ENCODE assay signal across 8 cellular contexts in the genomic region with DNA sequence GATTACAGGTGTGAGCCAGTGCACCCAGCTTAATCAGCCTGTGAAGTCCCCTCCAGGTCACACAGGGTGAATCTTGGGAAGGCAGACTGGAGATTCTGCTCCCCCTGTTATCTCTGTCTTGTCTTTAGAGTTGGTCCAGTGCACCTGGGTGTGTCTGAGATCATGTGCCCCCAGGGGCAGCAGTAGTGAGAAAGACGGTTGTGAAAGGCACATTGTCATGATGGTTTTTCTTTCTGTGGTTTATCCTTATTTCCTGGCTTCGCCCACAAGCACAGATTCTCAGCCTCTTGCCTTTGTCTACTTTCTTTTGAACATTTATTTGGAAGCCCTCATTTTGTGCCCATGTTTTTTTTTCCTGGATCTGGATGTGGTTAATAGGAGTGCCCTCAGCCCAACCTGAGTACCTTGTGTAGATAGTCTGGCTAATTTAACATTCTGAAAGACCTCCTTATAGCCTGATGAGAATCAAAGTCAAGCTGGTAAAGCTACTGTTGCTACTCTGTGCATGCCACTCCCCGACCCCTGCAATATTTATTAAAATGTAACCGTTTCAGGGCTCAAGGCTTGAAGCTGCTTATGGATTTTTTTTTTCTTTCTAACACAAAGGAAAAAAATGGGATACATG. TPM values are rescaled to one million over a fixed set of nuclear protein-coding genes. Genes with fewer than 3 reads are reported as not detected.
DNase-seq lines count a peak whose midpoint lies in the region; ATAC-seq and TF ChIP-seq lines count a peak whose summit lies in the region.

No MANE protein-coding gene starts in this region.

- peaks cover 23 to 38% (median 34%) of the 10 kb centered on the region in 4 donors for H3K4me1 Mint-ChIP-seq in CD4-positive, CD25-positive, alpha-beta regulatory T cell
- H3K4me1 Mint-ChIP-seq in activated CD8-positive, alpha-beta T cell treated with anti-CD3 and anti-CD28 coated beads for 36 hours (ENCODE audit: low read depth), result peaks cover 35% of the 10 kb centered on the region
- H3K4me1 Mint-ChIP-seq in stimulated activated naive B cell treated with anti-CD40 and anti-IgM and Interleukin-4, amounts not matched to agents 10 μg/mL and 1 μg/mL and 100 μg/mL, for 72 hours, result peaks cover 41 to 71% of the 10 kb centered on the region in 2 donors

- 82 to 93% (median 83%) methylated on average over 4 of the region's 4 CpGs for WGBS in psoas muscle, 3 donors

- no peak for TF ChIP-seq POLR2A in vagina (IDR thresholded peaks at IDR 0.05)

- H3K36me3 Mint-ChIP-seq in CD4-positive, CD25-positive, alpha-beta regulatory T cell, result no peaks in the 10 kb centered on the region
- H3K36me3 Mint-ChIP-seq in activated CD8-positive, alpha-beta T cell treated with anti-CD3 and anti-CD28 coated beads for 36 hours (ENCODE audit: low read depth), result peaks cover 24% of the 10 kb centered on the region
- H3K36me3 Mint-ChIP-seq in stimulated activated naive B cell treated with anti-CD40 and anti-IgM and Interleukin-4, amounts not matched to agents 10 μg/mL and 1 μg/mL and 100 μg/mL, for 72 hours, result peaks cover 10 to 32% of the 10 kb centered on the region in 2 donors

- H3K9me3 ChIP-seq in CD4-positive, CD25-positive, alpha-beta regulatory T cell (ENCODE audit: control insufficient read depth in 2 of 2, low read length in 2 of 2), result no peaks in the 10 kb centered on the region
- H3K9me3 ChIP-seq in psoas muscle (no peaks in the 10 kb centered on the region), vagina (no peaks in the 10 kb centered on the region)

- peaks cover 0 to 3% (median 0%) of the 10 kb centered on the region in 7 donors for H3K9me3 Mint-ChIP-seq in CD4-positive, CD25-positive, alpha-beta regulatory T cell
- H3K9me3 Mint-ChIP-seq in activated CD8-positive, alpha-beta T cell treated with anti-CD3 and anti-CD28 coated beads for 36 hours, result no peaks in the 10 kb centered on the region
- H3K9me3 Mint-ChIP-seq in stimulated activated naive B cell treated with anti-CD40 and anti-IgM and Interleukin-4, amounts not matched to agents 10 μg/mL and 1 μg/mL and 100 μg/mL, for 72 hours, result peaks cover 0 to 1% of the 10 kb centered on the region in 2 donors

- ATAC-seq in CD4-positive, CD25-positive, alpha-beta regulatory T cell (ENCODE audit: low read depth in 2 of 2), result no peak
- peak; percentile 70 for ATAC-seq in GM19467 (IDR thresholded peaks at IDR 0.05; ENCODE audit: unreplicated experiment)
- ATAC-seq in HG03565 (IDR thresholded peaks at IDR 0.05; ENCODE audit: unreplicated experiment), result peak; percentile 51
- peak; percentile 60 for ATAC-seq in activated CD8-positive, alpha-beta T cell treated with anti-CD3 and anti-CD28 coated beads for 36 hours
- ATAC-seq in stimulated activated naive B cell treated with anti-CD40 and anti-IgM and Interleukin-4, amounts not matched to agents 10 μg/mL and 1 μg/mL and 100 μg/mL, for 72 hours (replicated peaks), result peak; percentile 82 to 85
- ATAC-seq in psoas muscle, result no peak

- H3K4me3 ChIP-seq in CD4-positive, CD25-positive, alpha-beta regulatory T cell (ENCODE audit: low read depth, low read length), result no peak overlapping the region
- H3K4me3 ChIP-seq in psoas muscle (no peak overlapping the region), vagina (no peak overlapping the region)

- peak overlapping the region; percentile 18 to 60 (median 21) for H3K27ac Mint-ChIP-seq in CD4-positive, CD25-positive, alpha-beta regulatory T cell
- no peak overlapping the region for H3K27ac Mint-ChIP-seq in activated CD8-positive, alpha-beta T cell treated with anti-CD3 and anti-CD28 coated beads for 36 hours
- H3K27ac Mint-ChIP-seq in stimulated activated naive B cell treated with anti-CD40 and anti-IgM and Interleukin-4, amounts not matched to agents 10 μg/mL and 1 μg/mL and 100 μg/mL, for 72 hours, result no peak overlapping the region

- H3K36me3 ChIP-seq in CD4-positive, CD25-positive, alpha-beta regulatory T cell (ENCODE audit: control insufficient read depth, insufficient read depth, low read length), result no peaks in the 10 kb centered on the region
- H3K36me3 ChIP-seq in psoas muscle (ENCODE audit: insufficient read depth in 1 of 2, low read depth in 1 of 2) (no peaks in the 10 kb centered on the region), vagina (no peaks in the 10 kb centered on the region)

- peaks cover 8% of the 10 kb centered on the region for H3K4me1 ChIP-seq in CD4-positive, CD25-positive, alpha-beta regulatory T cell (ENCODE audit: control insufficient read depth, insufficient read depth, low read length, poor library complexity, severe bottlenecking)
- H3K4me1 ChIP-seq in psoas muscle (peaks cover 48% of the 10 kb centered on the region), vagina (no peaks in the 10 kb centered on the region)

- no peak overlapping the region for H3K27ac ChIP-seq in CD4-positive, CD25-positive, alpha-beta regulatory T cell (ENCODE audit: insufficient read depth, low read length, poor library complexity, severe bottlenecking)
- H3K27ac ChIP-seq in psoas muscle, result no peak overlapping the region
- H3K27ac ChIP-seq in vagina, result no peak overlapping the region

- H3K4me3 Mint-ChIP-seq in CD4-positive, CD25-positive, alpha-beta regulatory T cell, result peak overlapping the region in 3 of 4 donors; percentile 34 to 61 (median 39)
- H3K4me3 Mint-ChIP-seq in activated CD8-positive, alpha-beta T cell treated with anti-CD3 and anti-CD28 coated beads for 36 hours, result no peak overlapping the region
- H3K4me3 Mint-ChIP-seq in stimulated activated naive B cell treated with anti-CD40 and anti-IgM and Interleukin-4, amounts not matched to agents 10 μg/mL and 1 μg/mL and 100 μg/mL, for 72 hours, result no peak overlapping the region

- intact Hi-C loops in activated CD8-positive, alpha-beta T cell treated with anti-CD3 and anti-CD28 coated beads for 36 hours (cut with micrococcal nuclease), result no loop called here
- intact Hi-C loops in psoas muscle (cut with DNase I) (no loop called here), vagina (cut with DNase I) (no loop called here)

- CTCF ChIA-PET in activated CD8-positive, alpha-beta T cell treated with anti-CD3 and anti-CD28 coated beads for 36 hours (lab: Charles Lee), result no interaction called here

- POLR2A ChIA-PET in activated CD8-positive, alpha-beta T cell treated with anti-CD3 and anti-CD28 coated beads for 36 hours (lab: Charles Lee), result no interaction called here

- DNase-seq in CD4-positive, CD25-positive, alpha-beta regulatory T cell, result peak in 1 of 3 donors; percentile 67
- DNase-seq in activated CD8-positive, alpha-beta T cell treated with anti-CD3 and anti-CD28 coated beads for 36 hours, result peak; percentile 16
- DNase-seq in stimulated activated naive B cell treated with anti-CD40 and anti-IgM and Interleukin-4, amounts not matched to agents 10 μg/mL and 1 μg/mL and 100 μg/mL, for 72 hours, result no peak
- no peak for DNase-seq in psoas muscle
- no peak for DNase-seq in RKO (ENCODE audit: low spot score)
- DNase-seq in vagina (ENCODE audit: extremely low spot score in 2 of 2), result no peak

- H3K27me3 ChIP-seq in CD4-positive, CD25-positive, alpha-beta regulatory T cell (ENCODE audit: control insufficient read depth, insufficient read depth, low read length), result no peaks in the 10 kb centered on the region
- H3K27me3 ChIP-seq in psoas muscle (ENCODE audit: insufficient read depth in 3 of 3, low read length in 2 of 3) (no peaks in the 10 kb centered on the region), vagina (no peaks in the 10 kb centered on the region)

- no peak for TF ChIP-seq CTCF in activated CD8-positive, alpha-beta T cell treated with anti-CD3 and anti-CD28 coated beads for 36 hours (IDR thresholded peaks at IDR 0.05)
- TF ChIP-seq CTCF in psoas muscle (IDR thresholded peaks at IDR 0.05) (no peak), vagina (IDR thresholded peaks at IDR 0.05) (no peak)

- H3K27me3 Mint-ChIP-seq in CD4-positive, CD25-positive, alpha-beta regulatory T cell, result no peaks in the 10 kb centered on the region
- no peaks in the 10 kb centered on the region for H3K27me3 Mint-ChIP-seq in activated CD8-positive, alpha-beta T cell treated with anti-CD3 and anti-CD28 coated beads for 36 hours
- no peaks in the 10 kb centered on the region for H3K27me3 Mint-ChIP-seq in stimulated activated naive B cell treated with anti-CD40 and anti-IgM and Interleukin-4, amounts not matched to agents 10 μg/mL and 1 μg/mL and 100 μg/mL, for 72 hours

RNA-seq across cellular contexts. Expression of gene UCK2, which starts 23.7 kb away (rescaled TPM):
- total RNA-seq in CD4-positive, CD25-positive, alpha-beta regulatory T cell, result 5.5 TPM
- polyA plus RNA-seq in CD4-positive, CD25-positive, alpha-beta regulatory T cell, result 10 to 100 TPM in 2 of 4 donors, 1 to 10 TPM in 2; 9.6 to 12.8 (median 11.2) TPM
- 10 to 100 TPM; 66.5 to 72.2 TPM for total RNA-seq in activated CD8-positive, alpha-beta T cell treated with anti-CD3 and anti-CD28 coated beads for 36 hours
- total RNA-seq in psoas muscle (10 to 100 TPM; 17.2 to 94.6 (median 29.7) TPM), vagina (49.4 TPM)
- polyA plus RNA-seq in psoas muscle, result 100 to 1,000 TPM in 1 of 3 donors, 10 to 100 TPM in 2; 14.6 to 273 (median 25.1) TPM

Comparison
In these comparisons a context has a peak if more than half of its experiments do, and no peak if none do; other contexts are left out.
1. ATAC-seq: peak in GM19467 (single experiment), HG03565 (single experiment), activated CD8-positive, alpha-beta T cell treated with anti-CD3 and anti-CD28 coated beads for 36 hours (single experiment) and stimulated activated naive B cell treated with anti-CD40 and anti-IgM and Interleukin-4, amounts not matched to agents 10 μg/mL and 1 μg/mL and 100 μg/mL, for 72 hours (2 of 2); none in CD4-positive, CD25-positive, alpha-beta regulatory T cell (0 of 2) and psoas muscle (0 of 4).
2. H3K27ac Mint-ChIP-seq: peak in CD4-positive, CD25-positive, alpha-beta regulatory T cell (3 of 3); none in activated CD8-positive, alpha-beta T cell treated with anti-CD3 and anti-CD28 coated beads for 36 hours (single experiment) and stimulated activated naive B cell treated with anti-CD40 and anti-IgM and Interleukin-4, amounts not matched to agents 10 μg/mL and 1 μg/mL and 100 μg/mL, for 72 hours (single experiment).
3. H3K4me3 Mint-ChIP-seq: peak in CD4-positive, CD25-positive, alpha-beta regulatory T cell (3 of 4); none in activated CD8-positive, alpha-beta T cell treated with anti-CD3 and anti-CD28 coated beads for 36 hours (single experiment) and stimulated activated naive B cell treated with anti-CD40 and anti-IgM and Interleukin-4, amounts not matched to agents 10 μg/mL and 1 μg/mL and 100 μg/mL, for 72 hours (0 of 2).